16 cellular contexts compared by ENCODE assay signal in genomic region chr5:158039911-158040347, GRCh38.
DNase-seq lines count a peak whose midpoint lies in the region; ATAC-seq and TF ChIP-seq lines count a peak whose summit lies in the region.
"Had no signal": no experiment of that assay in that cellular context is flagged by ENCODE, and none has a peak within 500 bp of the region (broad histone marks: within the 10 kb centered on the region; RNA-seq: fewer than 3 reads in every experiment).

No MANE protein-coding gene starts in this region.

- DNase-seq in mesothelial cell of epicardium (ENCODE audit: low spot score in 2 of 2, unreplicated experiment in 2 of 2) (no peak), NCI-H2107 (lab: John Stamatoyannopoulos, UW) (no peak), T-helper 1 cell (no peak)
- DNase-seq: activated gamma-delta T cell treated with Interleukin-2 at 50 U/mL for 16 hours; Caco-2; effector CD8-positive, alpha-beta T cell; mucosa of descending colon; NCI-H1436; NCI-H526 treated with DMSO at 0.1 percent for 48 hours; pancreas; Right ventricle myocardium superior; spleen had no signal

- H3K4me3 Mint-ChIP-seq in mesothelial cell of epicardium = no peak overlapping the region

- H3K27me3 Mint-ChIP-seq in mesothelial cell of epicardium (ENCODE audit: low read depth) = no peaks in the 10 kb centered on the region

- H3K4me1 Mint-ChIP-seq in mesothelial cell of epicardium = peaks cover 9% of the 10 kb centered on the region

- peaks cover 5% of the 10 kb centered on the region for H3K36me3 Mint-ChIP-seq in mesothelial cell of epicardium

- H3K27ac Mint-ChIP-seq in mesothelial cell of epicardium = peak overlapping the region; percentile 7

- H3K9me3 Mint-ChIP-seq in mesothelial cell of epicardium = peaks cover 9% of the 10 kb centered on the region

- no peak for TF ChIP-seq CTCF in mesothelial cell of epicardium (IDR thresholded peaks at IDR 0.05; ENCODE audit: unreplicated experiment)

- peak; percentile 69 for ATAC-seq in GM18873 (IDR thresholded peaks at IDR 0.05; ENCODE audit: low FRiP score, unreplicated experiment)
- ATAC-seq in GM21619 (IDR thresholded peaks at IDR 0.05; ENCODE audit: unreplicated experiment) = peak; percentile 88
- ATAC-seq in HG03159 (IDR thresholded peaks at IDR 0.05; ENCODE audit: unreplicated experiment) = peak; percentile 58
- no peak for ATAC-seq in HG03108 (IDR thresholded peaks at IDR 0.05; ENCODE audit: unreplicated experiment)
- ATAC-seq: mucosa of descending colon, pancreas had no signal
